Comparison of ENCODE assay signal across 1 cellular context in genomic region chr9:31067418-31067817, GRCh38.
TF ChIP-seq lines count a peak whose summit lies in the region.

No MANE protein-coding gene starts in this region.

TF ChIP-seq in GM23338, 12 proteins besides CTCF, POLR2A, EP300 and RAD21 (continued from another document):
- no peak for TF ChIP-seq NANOG (IDR thresholded peaks at IDR 0.05; ENCODE audit: borderline replicate concordance)
- TF ChIP-seq ZNF331 (CRISPR knock-in tag; IDR thresholded peaks at IDR 0.05; ENCODE audit: low read depth): no peak
